ENCODE assay signal across 16 cellular contexts in genomic region chr1:15151377-15151806, GRCh38. TPM values are rescaled to one million over a fixed set of nuclear protein-coding genes. Genes with fewer than 3 reads are reported as not detected.
DNase-seq lines count a peak whose midpoint lies in the region; ATAC-seq and TF ChIP-seq lines count a peak whose summit lies in the region.
"Had no signal": no experiment of that assay in that cellular context is flagged by ENCODE, and none has a peak within 500 bp of the region (broad histone marks: within the 10 kb centered on the region; RNA-seq: fewer than 3 reads in every experiment).

No MANE protein-coding gene starts in this region.

- H3K9me3 Mint-ChIP-seq in WTC11 = peaks cover 5% of the 10 kb centered on the region
- H3K9me3 Mint-ChIP-seq: immature natural killer cell had no signal

- peak overlapping the region; percentile 87 for H3K27ac ChIP-seq in cardiac muscle cell
- peak overlapping the region in 1 of 12 donors; percentile 91 for H3K27ac ChIP-seq in heart left ventricle
- H3K27ac ChIP-seq in lower lobe of right lung = peak overlapping the region; percentile 93
- H3K27ac ChIP-seq in vagina = peak overlapping the region; percentile 96
- no peak overlapping the region for H3K27ac ChIP-seq in smooth muscle cell (ENCODE audit: low read depth)

- no peak overlapping the region for H3K27ac Mint-ChIP-seq in WTC11

- H3K36me3 Mint-ChIP-seq in WTC11 = no peaks in the 10 kb centered on the region

- POLR2A ChIA-PET in WTC11 (lab: Charles Lee) = no interaction called here

- no peak overlapping the region for H3K4me2 ChIP-seq in smooth muscle cell

- DNase-seq in cardiac muscle cell (ENCODE audit: low read depth in 1 of 2, low spot score in 1 of 2) (peak in 1 of 2 donors; percentile 27), heart left ventricle (no peak), WTC11 (ENCODE audit: low spot score) (no peak), lower lobe of right lung (no peak), vagina (ENCODE audit: extremely low spot score in 2 of 2) (no peak), DMS79 (lab: John Stamatoyannopoulos, UW) (no peak), left colon (no peak), smooth muscle cell (lab: John Stamatoyannopoulos, UW; ENCODE audit: unreplicated experiment) (no peak)
- DNase-seq: ACHN; activated CD4-positive, alpha-beta T cell treated with anti-CD3 and anti-CD28 coated beads for 48 hours; activated naive CD4-positive, alpha-beta T cell treated with anti-CD3 and anti-CD28 coated beads, Interleukin-2, amount 50 U/mL, for 16 hours; CD4-positive, alpha-beta memory T cell; effector memory CD4-positive, alpha-beta T cell; immature natural killer cell; NCI-H187 treated with DMSO at 0.1 percent for 48 hours had no signal

- CTCF ChIA-PET in WTC11 (lab: Charles Lee) = interaction anchor here (0.6 to 5.8 kb wide), 15 partner anchors 11 to 177 kb away, joined by 3 to 60 read pairs (median 4); no protein-coding TSS in a partner anchor

- H3K4me1 Mint-ChIP-seq in WTC11 = peaks cover 29% of the 10 kb centered on the region

- H3F3A ChIP-seq in smooth muscle cell (ENCODE audit: low read depth) = peaks cover 24% of the 10 kb centered on the region

- peak overlapping the region; percentile 4; the same call in 1 of the 2 replicates for H3K4me3 Mint-ChIP-seq in WTC11

- H3K36me3 ChIP-seq in cardiac muscle cell (no peaks in the 10 kb centered on the region), heart left ventricle (no peaks in the 10 kb centered on the region), lower lobe of right lung (no peaks in the 10 kb centered on the region), vagina (no peaks in the 10 kb centered on the region), smooth muscle cell (ENCODE audit: low read depth) (no peaks in the 10 kb centered on the region)

- peaks cover 8% of the 10 kb centered on the region for H4K20me1 ChIP-seq in smooth muscle cell (ENCODE audit: low read depth)

- ATAC-seq in heart left ventricle (no peak), WTC11 (no peak), lower lobe of right lung (no peak), left colon (no peak)
- ATAC-seq: Right ventricle myocardium inferior had no signal

- intact Hi-C loops in heart left ventricle (cut with DNase I) (loop anchor here in 8 of 10 donors (2.0 to 10.0 kb wide), 5 partner anchors 121 to 283 kb away; partner anchors contain the start of gene CTRC (in 2 of the 8)), lower lobe of right lung (cut with DNase I) (no loop called here), vagina (cut with DNase I) (loop anchor here (10.0 kb wide), 1 partner anchor 63 kb away; no protein-coding TSS in a partner anchor), left colon (cut with DNase I, micrococcal nuclease) (loop anchor here in 1 of 2 donors (10.0 kb wide), 1 partner anchor 123 kb away; no protein-coding TSS in a partner anchor)

- no peak for TF ChIP-seq POLR2A in heart left ventricle (IDR thresholded peaks at IDR 0.05)
- no peak for TF ChIP-seq POLR2A in vagina (IDR thresholded peaks at IDR 0.05)

- H3K79me2 ChIP-seq in smooth muscle cell (ENCODE audit: low read depth) = no peaks in the 10 kb centered on the region

- peaks cover 16% of the 10 kb centered on the region for H3K4me1 ChIP-seq in cardiac muscle cell (ENCODE audit: low read depth)
- H3K4me1 ChIP-seq in heart left ventricle = peaks cover 0 to 53% (median 14%) of the 10 kb centered on the region in 12 donors
- H3K4me1 ChIP-seq in lower lobe of right lung = peaks cover 31% of the 10 kb centered on the region
- peaks cover 34% of the 10 kb centered on the region for H3K4me1 ChIP-seq in vagina
- no peaks in the 10 kb centered on the region for H3K4me1 ChIP-seq in smooth muscle cell (ENCODE audit: low read depth)

- H3K4me3 ChIP-seq in cardiac muscle cell = no peak overlapping the region
- no peak overlapping the region for H3K4me3 ChIP-seq in heart left ventricle
- H3K4me3 ChIP-seq in lower lobe of right lung = no peak overlapping the region
- no peak overlapping the region for H3K4me3 ChIP-seq in vagina
- no peak overlapping the region for H3K4me3 ChIP-seq in smooth muscle cell

- H3K9me3 ChIP-seq in cardiac muscle cell (ENCODE audit: low read depth) (no peaks in the 10 kb centered on the region), heart left ventricle (no peaks in the 10 kb centered on the region), lower lobe of right lung (no peaks in the 10 kb centered on the region), vagina (no peaks in the 10 kb centered on the region), smooth muscle cell (replicated peaks; ENCODE audit: low read depth) (no peaks in the 10 kb centered on the region)

- H3K27me3 ChIP-seq in cardiac muscle cell (no peaks in the 10 kb centered on the region), heart left ventricle (peaks cover 0 to 9% (median 0%) of the 10 kb centered on the region in 9 donors), lower lobe of right lung (ENCODE audit: low read depth) (no peaks in the 10 kb centered on the region), vagina (no peaks in the 10 kb centered on the region), smooth muscle cell (ENCODE audit: low read depth) (no peaks in the 10 kb centered on the region)

- WGBS in heart left ventricle, 4 donors = 40 to 55% (median 47%) methylated on average over 3 to 5 of the region's 5 CpGs
- WGBS in smooth muscle cell (ENCODE audit: low lambda C conversion rate) = 25% methylated on average over 5 of the region's 5 CpGs

- H3K27me3 Mint-ChIP-seq in WTC11 (ENCODE audit: low read depth) = peaks cover 26% of the 10 kb centered on the region

- H3K9ac ChIP-seq in smooth muscle cell (ENCODE audit: low read depth) = no peak overlapping the region

- H2AFZ ChIP-seq in smooth muscle cell (ENCODE audit: low read depth) = no peak overlapping the region

- TF ChIP-seq CTCF in cardiac muscle cell (IDR thresholded peaks at IDR 0.05; ENCODE audit: low read depth, low read length) = no peak
- TF ChIP-seq CTCF in heart left ventricle (IDR thresholded peaks at IDR 0.05) = no peak
- no peak for TF ChIP-seq CTCF in WTC11 (IDR thresholded peaks at IDR 0.05)
- TF ChIP-seq CTCF in lower lobe of right lung (IDR thresholded peaks at IDR 0.05) = no peak
- no peak for TF ChIP-seq CTCF in vagina (IDR thresholded peaks at IDR 0.05)
- TF ChIP-seq CTCF in smooth muscle cell (IDR thresholded peaks at IDR 0.05; ENCODE audit: borderline replicate concordance, insufficient read depth, poor library complexity, severe bottlenecking) = no peak

TF ChIP-seq in WTC11, 78 proteins besides CTCF, POLR2A, EP300 and RAD21:
- TF ChIP-seq HMGXB4 (CRISPR knock-in tag; IDR thresholded peaks at IDR 0.05) = no peak
- peak; percentile 37; the same call in 1 of the 2 replicates for TF ChIP-seq GABPB1 (CRISPR knock-in tag; IDR thresholded peaks at IDR 0.05)
- no peak for TF ChIP-seq MXD4 (CRISPR knock-in tag; IDR thresholded peaks at IDR 0.05; ENCODE audit: borderline replicate concordance)
- no peak for TF ChIP-seq CBFB (CRISPR knock-in tag; IDR thresholded peaks at IDR 0.05; ENCODE audit: low read depth)
- no peak for TF ChIP-seq TCF7 (CRISPR knock-in tag; IDR thresholded peaks at IDR 0.05; ENCODE audit: low read depth)
- no peak for TF ChIP-seq ETV6 (CRISPR knock-in tag; IDR thresholded peaks at IDR 0.05)
- no peak for TF ChIP-seq NR3C1 (CRISPR knock-in tag; conservative IDR thresholded peaks at IDR 0.05; ENCODE audit: low read depth)
- TF ChIP-seq FOXK1 (CRISPR knock-in tag; IDR thresholded peaks at IDR 0.05) = no peak
- no peak for TF ChIP-seq CDX4 (CRISPR knock-in tag; IDR thresholded peaks at IDR 0.05; ENCODE audit: borderline replicate concordance)
TF ChIP-seq in WTC11: peak in this region for 1.

RNA-seq across cellular contexts. Expression of gene TMEM51, which starts 2.2 kb away (rescaled TPM):
- total RNA-seq in cardiac muscle cell (32.7 and 40.9 TPM in 2 replicates), heart left ventricle (1 to 10 TPM; 2.0 to 9.5 (median 3.8) TPM), WTC11 (2021) (9.2 to 10.4 TPM (median 9.4 TPM) in 3 replicates), lower lobe of right lung (18.4 TPM), vagina (31.4 TPM), left colon (10 to 100 TPM; 23.4 to 27.4 TPM), smooth muscle cell (9.5 and 9.8 TPM in 2 replicates)
- polyA plus RNA-seq in cardiac muscle cell (21.3 and 23.8 TPM in 2 replicates), heart left ventricle (1 to 10 TPM; 3.5 to 3.8 TPM), smooth muscle cell (10.4 and 14.8 TPM in 2 replicates)
- polyA plus RNA-seq: CD4-positive, alpha-beta memory T cell; immature natural killer cell had no signal
